In genomic region chr1:97919568-97920261, GRCh38 we compare ENCODE assay signal across 8 cellular contexts. TPM values are rescaled to one million over a fixed set of nuclear protein-coding genes. Genes with fewer than 3 reads are reported as not detected.
A peak's percentile ranks its signal among the peaks of the same experiment; 100 is the strongest.
DNase-seq lines count a peak whose midpoint lies in the region; ATAC-seq, FAIRE-seq and TF ChIP-seq lines count a peak whose summit lies in the region.

No MANE protein-coding gene starts in this region.

- peak overlapping the region; percentile 98 for H3K27ac Mint-ChIP-seq in activated T-cell treated with anti-CD3 and anti-CD28 coated beads, Interleukin-2, amount 50 U/mL, for 72 hours
- peak overlapping the region; percentile 42 for H3K27ac Mint-ChIP-seq in stimulated activated naive B cell treated with anti-CD40 and anti-IgM and Interleukin-4, amounts not matched to agents 10 μg/mL and 1 μg/mL and 100 μg/mL, for 72 hours

- no peaks in the 10 kb centered on the region for H3K36me3 Mint-ChIP-seq in activated T-cell treated with anti-CD3 and anti-CD28 coated beads, Interleukin-2, amount 50 U/mL, for 72 hours (ENCODE audit: insufficient read depth in 2 of 2)
- H3K36me3 Mint-ChIP-seq in stimulated activated naive B cell treated with anti-CD40 and anti-IgM and Interleukin-4, amounts not matched to agents 10 μg/mL and 1 μg/mL and 100 μg/mL, for 72 hours: no peaks in the 10 kb centered on the region

- peak overlapping the region; percentile 94 to 98 for H3K4me3 Mint-ChIP-seq in activated T-cell treated with anti-CD3 and anti-CD28 coated beads, Interleukin-2, amount 50 U/mL, for 72 hours
- H3K4me3 Mint-ChIP-seq in stimulated activated naive B cell treated with anti-CD40 and anti-IgM and Interleukin-4, amounts not matched to agents 10 μg/mL and 1 μg/mL and 100 μg/mL, for 72 hours: peak overlapping the region; percentile 98

- no peaks in the 10 kb centered on the region for H3K36me3 ChIP-seq in left ventricle myocardium inferior

- no peaks in the 10 kb centered on the region for H3K9me3 ChIP-seq in left ventricle myocardium inferior (replicated peaks)

- no peaks in the 10 kb centered on the region for H3K9me3 Mint-ChIP-seq in activated T-cell treated with anti-CD3 and anti-CD28 coated beads, Interleukin-2, amount 50 U/mL, for 72 hours
- H3K9me3 Mint-ChIP-seq in stimulated activated naive B cell treated with anti-CD40 and anti-IgM and Interleukin-4, amounts not matched to agents 10 μg/mL and 1 μg/mL and 100 μg/mL, for 72 hours: no peaks in the 10 kb centered on the region

- peaks cover 45% of the 10 kb centered on the region for H3K4me1 Mint-ChIP-seq in activated T-cell treated with anti-CD3 and anti-CD28 coated beads, Interleukin-2, amount 50 U/mL, for 72 hours (ENCODE audit: low read depth)
- peaks cover 9 to 10% of the 10 kb centered on the region in 2 donors for H3K4me1 Mint-ChIP-seq in stimulated activated naive B cell treated with anti-CD40 and anti-IgM and Interleukin-4, amounts not matched to agents 10 μg/mL and 1 μg/mL and 100 μg/mL, for 72 hours

- H3K4me3 ChIP-seq in WI38 (ENCODE audit: low read depth, low read length): peak overlapping the region; percentile 92
- H3K4me3 ChIP-seq in left ventricle myocardium inferior: peak overlapping the region; percentile 95

- intact Hi-C loops in left ventricle myocardium inferior (cut with micrococcal nuclease): no loop called here

- peaks cover 50% of the 10 kb centered on the region for H3K4me1 ChIP-seq in left ventricle myocardium inferior

- no peak for FAIRE-seq in D721Med (lab: Jason Lieb, UNC)

- DNase-seq in activated T-cell treated with anti-CD3 and anti-CD28 coated beads, Interleukin-2, amount 50 U/mL, for 72 hours: no peak
- no peak for DNase-seq in activated T-cell treated with anti-CD3 and anti-CD28 coated beads, Interleukin-2, amount 50 U/mL, for 1 hour
- DNase-seq in left ventricle myocardium inferior: no peak
- DNase-seq in stimulated activated naive B cell treated with anti-CD40 and anti-IgM and Interleukin-4, amounts not matched to agents 10 μg/mL and 1 μg/mL and 100 μg/mL, for 72 hours: no peak
- no peak for DNase-seq in D721Med (ENCODE audit: insufficient read length, low spot score)
- no peak for DNase-seq in hippocampal formation (lab: John Stamatoyannopoulos, UW)

- H3K27ac ChIP-seq in left ventricle myocardium inferior (replicated peaks): peak overlapping the region; percentile 95

- no peak for ATAC-seq in activated T-cell treated with anti-CD3 and anti-CD28 coated beads, Interleukin-2, amount 50 U/mL, for 72 hours (replicated peaks in 1 of 2)
- ATAC-seq in stimulated activated naive B cell treated with anti-CD40 and anti-IgM and Interleukin-4, amounts not matched to agents 10 μg/mL and 1 μg/mL and 100 μg/mL, for 72 hours (replicated peaks): no peak
- no peak for ATAC-seq in GM19397 (IDR thresholded peaks at IDR 0.05; ENCODE audit: unreplicated experiment)

- H3K27me3 Mint-ChIP-seq in activated T-cell treated with anti-CD3 and anti-CD28 coated beads, Interleukin-2, amount 50 U/mL, for 72 hours (ENCODE audit: low read depth): no peaks in the 10 kb centered on the region
- H3K27me3 Mint-ChIP-seq in stimulated activated naive B cell treated with anti-CD40 and anti-IgM and Interleukin-4, amounts not matched to agents 10 μg/mL and 1 μg/mL and 100 μg/mL, for 72 hours: no peaks in the 10 kb centered on the region

- H3K27me3 ChIP-seq in left ventricle myocardium inferior (ENCODE audit: low read depth): no peaks in the 10 kb centered on the region

- no peak for TF ChIP-seq CTCF in WI38 (IDR thresholded peaks at IDR 0.05; ENCODE audit: low read depth, low read length)
- TF ChIP-seq CTCF in left ventricle myocardium inferior (IDR thresholded peaks at IDR 0.05; ENCODE audit: borderline replicate concordance): no peak
- TF ChIP-seq CTCF in D721Med (IDR thresholded peaks at IDR 0.05; ENCODE audit: insufficient read depth, missing control alignments): no peak

RNA-seq across cellular contexts. Expression of gene DPYD, which starts 1.1 kb away (rescaled TPM):
- 10 to 100 TPM; 13.4 to 18.2 TPM for total RNA-seq in activated T-cell treated with anti-CD3 and anti-CD28 coated beads, Interleukin-2, amount 50 U/mL, for 72 hours
- 9.2 TPM for total RNA-seq in left ventricle myocardium inferior
